In genomic region chr14:32560213-32560857, GRCh38 we compare ENCODE assay signal across 8 cellular contexts.
A peak's percentile ranks its signal among the peaks of the same experiment; 100 is the strongest.
DNase-seq lines count a peak whose midpoint lies in the region; ATAC-seq and TF ChIP-seq lines count a peak whose summit lies in the region.

No MANE protein-coding gene starts in this region.

- H3K36me3 ChIP-seq in upper lobe of left lung, result no peaks in the 10 kb centered on the region

- H3K27ac ChIP-seq in epithelial cell of prostate (peak overlapping the region; percentile 51), upper lobe of left lung (no peak overlapping the region)

- no peak for TF ChIP-seq POLR2A in upper lobe of left lung (IDR thresholded peaks at IDR 0.05)

- ATAC-seq in HG02884 (IDR thresholded peaks at IDR 0.05; ENCODE audit: unreplicated experiment) (peak; percentile 68), upper lobe of left lung (ENCODE audit: low FRiP score in 2 of 2) (peak; percentile 70 to 90)

- H3K4me3 ChIP-seq in GM12864 (ENCODE audit: low read depth, low read length) (no peak overlapping the region), upper lobe of left lung (no peak overlapping the region)

- TF ChIP-seq CTCF in GM12864 (IDR thresholded peaks at IDR 0.05; ENCODE audit: low read depth, low read length, missing control alignments) (peak; percentile 85), upper lobe of left lung (IDR thresholded peaks at IDR 0.05) (peak; percentile 65 to 89 (median 83))

- no peaks in the 10 kb centered on the region for H3K9me3 ChIP-seq in upper lobe of left lung

- TF ChIP-seq EP300 in upper lobe of left lung (IDR thresholded peaks at IDR 0.05), result no peak

- 25% methylated on average over 9 of the region's 9 CpGs for WGBS in upper lobe of left lung, 2 donors

- peak; percentile 10 for DNase-seq in 8988T
- peak; percentile 18 for DNase-seq in GM12864 (ENCODE audit: low read depth)
- peak; percentile 38 for DNase-seq in NCI-H2081 treated with DMSO at 0.1 percent for 48 hours (lab: John Stamatoyannopoulos, UW)
- peak; percentile 6 for DNase-seq in UCSD-AML1 (lab: John Stamatoyannopoulos, UW; ENCODE audit: unreplicated experiment)
- peak; percentile 44 for DNase-seq in epithelial cell of prostate (ENCODE audit: low read depth, low spot score)
- DNase-seq in midbrain (lab: John Stamatoyannopoulos, UW), result peak; percentile 83
- peak in 1 of 2 donors; percentile 44 for DNase-seq in upper lobe of left lung

- no peaks in the 10 kb centered on the region for H3K27me3 ChIP-seq in upper lobe of left lung

- H3K4me1 ChIP-seq in upper lobe of left lung, result peaks cover 1 to 21% (median 10%) of the 10 kb centered on the region in 4 donors
